15 cellular contexts compared by ENCODE assay signal in genomic region chr18:74013955-74014354, GRCh38.
DNase-seq lines count a peak whose midpoint lies in the region; ATAC-seq and TF ChIP-seq lines count a peak whose summit lies in the region.
"Had no signal": no experiment of that assay in that cellular context is flagged by ENCODE, and none has a peak within 500 bp of the region (broad histone marks: within the 10 kb centered on the region; RNA-seq: fewer than 3 reads in every experiment).

No MANE protein-coding gene starts in this region.

- no peaks in the 10 kb centered on the region for H3K36me3 Mint-ChIP-seq in activated T-helper 2 cell treated with anti-CD3 and anti-CD28 coated beads, Interferon-gamma antibody, Interleukin-2, Interleukin-4, amounts not matched to agents 10 μg/mL and 5 μg/mL and 100 μg/mL, durations not matched to agents 14 hours and 24 hours and 36 hours (ENCODE audit: low read depth)

- DNase-seq in AG04449 (ENCODE audit: low read depth, low spot score) (peak; percentile 26), H4 (ENCODE audit: low spot score) (peak; percentile 8), RWPE1 (ENCODE audit: low spot score) (peak; percentile 75), fibroblast of villous mesenchyme (ENCODE audit: low read depth) (peak; percentile 84), OCI-M2 (lab: John Stamatoyannopoulos, UW; ENCODE audit: unreplicated experiment) (no peak), SIG-M5 treated with dmso at 0.1 percent for 504 hours (lab: John Stamatoyannopoulos, UW; ENCODE audit: unreplicated experiment) (no peak)
- no peak for DNase-seq in activated T-helper 2 cell treated with anti-CD3 and anti-CD28 coated beads, Interferon-gamma antibody, Interleukin-2, Interleukin-4, amounts not matched to agents 10 μg/mL and 5 μg/mL and 100 μg/mL, durations not matched to agents 14 hours and 24 hours and 36 hours (ENCODE audit: low spot score)
- DNase-seq: activated CD8-positive, alpha-beta memory T cell treated with anti-CD3 and anti-CD28 coated beads, Interleukin-2, amount 50 U/mL, for 4 hours; C1 segment of cervical spinal cord; cerebellar nuclear complex; heart left ventricle; mucosa of descending colon; NCI-H524 treated with DMSO at 0.1 percent for 48 hours had no signal

- POLR2A ChIA-PET in AG04449 (lab: Yijun Ruan, JAX), result no interaction called here
- POLR2A ChIA-PET in RWPE1 (lab: Yijun Ruan, JAX; ENCODE audit: low non-redundant PET), result no interaction called here

- TF ChIP-seq CTCF in AG04449 (IDR thresholded peaks at IDR 0.05; ENCODE audit: insufficient read depth, low read length, missing control alignments) (no peak), RWPE1 (conservative IDR thresholded peaks at IDR 0.05; ENCODE audit: low read depth) (no peak), fibroblast of villous mesenchyme (IDR thresholded peaks at IDR 0.05; ENCODE audit: insufficient read depth, low read depth, low read length) (no peak)

- CTCF ChIA-PET in AG04449 (lab: Yijun Ruan, JAX) (interaction anchor here (1.0 kb wide), 1 partner anchor 17 kb away, joined by 3 read pairs; no protein-coding TSS in a partner anchor), RWPE1 (lab: Yijun Ruan, JAX) (no interaction called here)

- H3K27ac ChIP-seq in RWPE1, result no peak overlapping the region
- H3K27ac ChIP-seq: heart left ventricle had no signal

- no peak overlapping the region for H3K27ac Mint-ChIP-seq in activated T-helper 2 cell treated with anti-CD3 and anti-CD28 coated beads, Interferon-gamma antibody, Interleukin-2, Interleukin-4, amounts not matched to agents 10 μg/mL and 5 μg/mL and 100 μg/mL, durations not matched to agents 14 hours and 24 hours and 36 hours

- no peak overlapping the region for H3K4me3 Mint-ChIP-seq in activated T-helper 2 cell treated with anti-CD3 and anti-CD28 coated beads, Interferon-gamma antibody, Interleukin-2, Interleukin-4, amounts not matched to agents 10 μg/mL and 5 μg/mL and 100 μg/mL, durations not matched to agents 14 hours and 24 hours and 36 hours (ENCODE audit: low read depth)

- H3K4me1 Mint-ChIP-seq in activated T-helper 2 cell treated with anti-CD3 and anti-CD28 coated beads, Interferon-gamma antibody, Interleukin-2, Interleukin-4, amounts not matched to agents 10 μg/mL and 5 μg/mL and 100 μg/mL, durations not matched to agents 14 hours and 24 hours and 36 hours (ENCODE audit: low read depth), result no peaks in the 10 kb centered on the region

- intact Hi-C loops in activated T-helper 2 cell treated with anti-CD3 and anti-CD28 coated beads, Interferon-gamma antibody, Interleukin-2, Interleukin-4, amounts not matched to agents 10 μg/mL and 5 μg/mL and 100 μg/mL, durations not matched to agents 14 hours and 24 hours and 36 hours (cut with micrococcal nuclease), result no loop called here

- H3K9me3 Mint-ChIP-seq in activated T-helper 2 cell treated with anti-CD3 and anti-CD28 coated beads, Interferon-gamma antibody, Interleukin-2, Interleukin-4, amounts not matched to agents 10 μg/mL and 5 μg/mL and 100 μg/mL, durations not matched to agents 14 hours and 24 hours and 36 hours, result no peaks in the 10 kb centered on the region

- ATAC-seq in HG02981 (IDR thresholded peaks at IDR 0.05; ENCODE audit: unreplicated experiment), result no peak
- ATAC-seq: mucosa of descending colon had no signal

- no peaks in the 10 kb centered on the region for H3K27me3 Mint-ChIP-seq in activated T-helper 2 cell treated with anti-CD3 and anti-CD28 coated beads, Interferon-gamma antibody, Interleukin-2, Interleukin-4, amounts not matched to agents 10 μg/mL and 5 μg/mL and 100 μg/mL, durations not matched to agents 14 hours and 24 hours and 36 hours (ENCODE audit: low read depth)

- H3K4me3 ChIP-seq in AG04449 (ENCODE audit: low read depth, low read length) (no peak overlapping the region), fibroblast of villous mesenchyme (ENCODE audit: low read depth, low read length) (no peak overlapping the region)
- H3K4me3 ChIP-seq: heart left ventricle, mucosa of descending colon, skin epidermis had no signal

Comparison
In these comparisons a context has a peak if more than half of its experiments do, and no peak if none do; other contexts are left out.
1. DNase-seq: peak in AG04449 (single experiment), H4 (single experiment), RWPE1 (single experiment) and fibroblast of villous mesenchyme (single experiment); none in activated T-helper 2 cell treated with anti-CD3 and anti-CD28 coated beads, Interferon-gamma antibody, Interleukin-2, Interleukin-4, amounts not matched to agents 10 μg/mL and 5 μg/mL and 100 μg/mL, durations not matched to agents 14 hours and 24 hours and 36 hours (single experiment), OCI-M2 (single experiment) and SIG-M5 treated with dmso at 0.1 percent for 504 hours (single experiment).